ENCODE assay signal across 13 cellular contexts in genomic region chr1:210754931-210755670, GRCh38.
A peak's percentile ranks its signal among the peaks of the same experiment; 100 is the strongest.
DNase-seq lines count a peak whose midpoint lies in the region; ATAC-seq and TF ChIP-seq lines count a peak whose summit lies in the region.
"Had no signal": no experiment of that assay in that cellular context is flagged by ENCODE, and none has a peak within 500 bp of the region (broad histone marks: within the 10 kb centered on the region; RNA-seq: fewer than 3 reads in every experiment).

No MANE protein-coding gene starts in this region.

- no peaks in the 10 kb centered on the region for H3K36me3 Mint-ChIP-seq in activated CD4-positive, alpha-beta T cell treated with anti-CD3 and anti-CD28 coated beads, Interleukin-2, amount 10 ng/mL, durations not matched to agents 24 days and 14 days (ENCODE audit: low read depth)

- no peaks in the 10 kb centered on the region for H3K4me1 Mint-ChIP-seq in activated CD4-positive, alpha-beta T cell treated with anti-CD3 and anti-CD28 coated beads, Interleukin-2, amount 10 ng/mL, durations not matched to agents 24 days and 14 days

- H3K9me3 Mint-ChIP-seq in activated CD4-positive, alpha-beta T cell treated with anti-CD3 and anti-CD28 coated beads, Interleukin-2, amount 10 ng/mL, durations not matched to agents 24 days and 14 days, result no peaks in the 10 kb centered on the region

- no peak overlapping the region for H2AFZ ChIP-seq in OCI-LY7 (ENCODE audit: low read length)

- no peak overlapping the region for H3K4me3 ChIP-seq in OCI-LY7 (ENCODE audit: low read depth, low read length, poor library complexity, severe bottlenecking)
- H3K4me3 ChIP-seq: GM12878 had no signal

- no peaks in the 10 kb centered on the region for H3K27me3 Mint-ChIP-seq in activated CD4-positive, alpha-beta T cell treated with anti-CD3 and anti-CD28 coated beads, Interleukin-2, amount 10 ng/mL, durations not matched to agents 24 days and 14 days

- H3K27ac Mint-ChIP-seq in activated CD4-positive, alpha-beta T cell treated with anti-CD3 and anti-CD28 coated beads, Interleukin-2, amount 10 ng/mL, durations not matched to agents 24 days and 14 days, result no peak overlapping the region

- peak; percentile 73 for DNase-seq in DMS 273 treated with DMSO at 0.1 percent for 48 hours (lab: John Stamatoyannopoulos, UW)
- peak; percentile 70 to 91 for DNase-seq in NCI-H2081 (lab: John Stamatoyannopoulos, UW)
- DNase-seq in SHP77 (lab: John Stamatoyannopoulos, UW), result peak; percentile 27 to 72
- peak; percentile 14 for DNase-seq in kidney tubule cell (ENCODE audit: low spot score)
- no peak for DNase-seq in GM19240 (ENCODE audit: insufficient read length, low spot score)
- DNase-seq in OCI-LY7 (ENCODE audit: low spot score), result no peak
- no peak for DNase-seq in activated CD4-positive, alpha-beta T cell treated with anti-CD3 and anti-CD28 coated beads, Interleukin-2, amount 10 ng/mL, durations not matched to agents 24 days and 14 days
- DNase-seq: activated CD4-positive, alpha-beta T cell treated with anti-CD3 and anti-CD28 coated beads for 4 hours; activated gamma-delta T cell; dermis blood vessel endothelial cell; mesenchymal stem cell had no signal

- TF ChIP-seq CTCF in OCI-LY7 (conservative IDR thresholded peaks at IDR 0.05; ENCODE audit: low read length), result no peak

- BruUV-seq in OCI-LY7 (replicated peaks; lab: Mats Ljungman, UMichigan), result no TSS peak

- H3K27ac ChIP-seq in OCI-LY7 (ENCODE audit: low read depth, low read length, poor library complexity, severe bottlenecking), result no peak overlapping the region

- no peaks in the 10 kb centered on the region for H3K9me2 ChIP-seq in OCI-LY7 (ENCODE audit: insufficient read depth, low read length)

- H3K36me3 ChIP-seq in OCI-LY7 (ENCODE audit: insufficient read depth, low read length), result no peaks in the 10 kb centered on the region

- H3K4me1 ChIP-seq in OCI-LY7 (ENCODE audit: insufficient read depth, low read length, poor library complexity, severe bottlenecking), result no peaks in the 10 kb centered on the region

- H4K20me1 ChIP-seq in OCI-LY7 (ENCODE audit: insufficient read depth, low read length), result no peaks in the 10 kb centered on the region

- no peak overlapping the region for H3K4me3 Mint-ChIP-seq in activated CD4-positive, alpha-beta T cell treated with anti-CD3 and anti-CD28 coated beads, Interleukin-2, amount 10 ng/mL, durations not matched to agents 24 days and 14 days

- intact Hi-C loops in OCI-LY7 (cut with micrococcal nuclease; ENCODE audit: unreplicated experiment), result no loop called here
- intact Hi-C loops in activated CD4-positive, alpha-beta T cell treated with anti-CD3 and anti-CD28 coated beads, Interleukin-2, amount 10 ng/mL, durations not matched to agents 24 days and 14 days (cut with micrococcal nuclease), result no loop called here

- POLR2A ChIA-PET in OCI-LY7 (lab: Charles Lee), result interaction anchor here (1.0 to 1.5 kb wide), 2 partner anchors 14 to 28 kb away, joined by 3 to 5 read pairs; no protein-coding TSS in a partner anchor

- H3K4me2 ChIP-seq in OCI-LY7 (ENCODE audit: low read length), result no peak overlapping the region

- CTCF ChIA-PET in OCI-LY7 (lab: Charles Lee; ENCODE audit: unreplicated experiment), result no interaction called here

- no peaks in the 10 kb centered on the region for H3K9me3 ChIP-seq in OCI-LY7 (ENCODE audit: low read length)

- H3K79me2 ChIP-seq in OCI-LY7 (ENCODE audit: insufficient read depth, low read depth, low read length), result no peaks in the 10 kb centered on the region

- ATAC-seq in HG02973 (IDR thresholded peaks at IDR 0.05; ENCODE audit: unreplicated experiment), result no peak
- ATAC-seq: GM12878 had no signal

Comparison
In these comparisons a context has a peak if more than half of its experiments do, and no peak if none do; other contexts are left out.
1. DNase-seq: peak in DMS 273 treated with DMSO at 0.1 percent for 48 hours (single experiment), NCI-H2081 (2 of 2), SHP77 (2 of 2) and kidney tubule cell (single experiment); none in GM19240 (single experiment), OCI-LY7 (single experiment) and activated CD4-positive, alpha-beta T cell treated with anti-CD3 and anti-CD28 coated beads, Interleukin-2, amount 10 ng/mL, durations not matched to agents 24 days and 14 days (single experiment).